In the genomic region with DNA sequence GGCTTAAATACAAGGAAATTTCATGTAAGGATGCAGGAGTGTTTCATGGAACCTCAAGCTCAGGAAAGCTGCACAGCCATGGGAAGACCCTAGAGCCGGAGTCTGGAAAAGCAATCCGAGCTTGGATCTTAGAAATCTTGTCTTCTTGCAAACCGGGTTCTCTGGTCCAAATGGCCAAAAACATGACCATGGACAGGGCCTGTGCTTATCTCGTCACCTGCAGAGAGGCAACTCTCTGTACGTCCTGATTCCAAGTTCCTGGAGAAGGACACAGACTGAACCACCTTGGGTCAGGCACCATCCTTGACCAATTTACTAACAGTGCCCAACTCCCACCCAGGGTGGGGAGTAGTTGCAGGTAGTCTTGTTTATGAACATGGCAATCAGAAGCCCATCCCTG, we compare ENCODE assay signal across 20 cellular contexts.
A peak's percentile ranks its signal among the peaks of the same experiment; 100 is the strongest.
DNase-seq lines count a peak whose midpoint lies in the region; ATAC-seq and TF ChIP-seq lines count a peak whose summit lies in the region.
"Had no signal": no experiment of that assay in that cellular context is flagged by ENCODE, and none has a peak within 500 bp of the region (broad histone marks: within the 10 kb centered on the region; RNA-seq: fewer than 3 reads in every experiment).

No MANE protein-coding gene starts in this region.

- intact Hi-C loops in CD4-positive, alpha-beta T cell (cut with DNase I, micrococcal nuclease), result no loop called here
- intact Hi-C loops in naive thymus-derived CD4-positive, alpha-beta T cell (cut with micrococcal nuclease), result no loop called here

- peaks cover 45% of the 10 kb centered on the region for H3K36me3 Mint-ChIP-seq in CD4-positive, alpha-beta T cell (ENCODE audit: low read depth)
- peaks cover 5 to 53% (median 36%) of the 10 kb centered on the region in 5 donors for H3K36me3 Mint-ChIP-seq in naive thymus-derived CD4-positive, alpha-beta T cell

- H3K4me1 ChIP-seq in BLaER1 treated with 17β-estradiol and CSF1 and Interleukin-3, amounts not matched to agents 10 nM and 100 nM, result peaks cover 67 to 79% (median 72%) of the 10 kb centered on the region in 10 experiments
- peaks cover 28% of the 10 kb centered on the region for H3K4me1 ChIP-seq in OCI-LY3 (ENCODE audit: low read length)
- H3K4me1 ChIP-seq in naive thymus-derived CD4-positive, alpha-beta T cell (ENCODE audit: control insufficient read depth in 2 of 2, insufficient read depth in 2 of 2, low read length in 2 of 2), result peaks cover 11 to 20% of the 10 kb centered on the region in 2 donors

- peaks cover 0 to 8% (median 0%) of the 10 kb centered on the region in 11 experiments; a peak in 1 of 22 replicates for H3K36me3 ChIP-seq in BLaER1 treated with 17β-estradiol and CSF1 and Interleukin-3, amounts not matched to agents 10 nM and 100 nM
- no peaks in the 10 kb centered on the region for H3K36me3 ChIP-seq in OCI-LY3 (replicated peaks; ENCODE audit: low read depth, low read length)
- no peaks in the 10 kb centered on the region for H3K36me3 ChIP-seq in naive thymus-derived CD4-positive, alpha-beta T cell (ENCODE audit: control insufficient read depth in 2 of 3, insufficient read depth in 3 of 3, low read length in 3 of 3)

- no peaks in the 10 kb centered on the region for H3K27me3 ChIP-seq in BLaER1 treated with 17β-estradiol and CSF1 and Interleukin-3, amounts not matched to agents 10 nM and 100 nM
- no peaks in the 10 kb centered on the region for H3K27me3 ChIP-seq in CD4-positive, alpha-beta T cell (ENCODE audit: control insufficient read depth, insufficient read depth, low read length)
- H3K27me3 ChIP-seq in OCI-LY3 (ENCODE audit: low read depth, low read length), result peaks cover 3% of the 10 kb centered on the region; the same call in 1 of the 2 replicates
- no peaks in the 10 kb centered on the region for H3K27me3 ChIP-seq in naive thymus-derived CD4-positive, alpha-beta T cell (ENCODE audit: control insufficient read depth in 2 of 2, insufficient read depth in 2 of 2, low read length in 2 of 2)

- peaks cover 0 to 22% (median 4%) of the 10 kb centered on the region in 11 experiments; a peak in 9 of 22 replicates for H3K9me3 ChIP-seq in BLaER1 treated with 17β-estradiol and CSF1 and Interleukin-3, amounts not matched to agents 10 nM and 100 nM (replicated peaks in 1 of 11)
- no peaks in the 10 kb centered on the region for H3K9me3 ChIP-seq in CD4-positive, alpha-beta T cell (ENCODE audit: control insufficient read depth, low read length)
- no peaks in the 10 kb centered on the region for H3K9me3 ChIP-seq in OCI-LY3 (ENCODE audit: insufficient read depth, low read length)
- H3K9me3 ChIP-seq in naive thymus-derived CD4-positive, alpha-beta T cell (ENCODE audit: control insufficient read depth in 2 of 3, low read length in 3 of 3), result no peaks in the 10 kb centered on the region

- CTCF ChIA-PET in CD4-positive, alpha-beta T cell (lab: Charles Lee), result no interaction called here
- CTCF ChIA-PET in naive thymus-derived CD4-positive, alpha-beta T cell (lab: Charles Lee), result interaction anchor here (1.0 kb wide), 1 partner anchor 39 kb away, joined by 3 read pairs; no protein-coding TSS in a partner anchor

- no peak for ATAC-seq in CD4-positive, alpha-beta T cell (ENCODE audit: poor library complexity)
- no peak for ATAC-seq in naive thymus-derived CD4-positive, alpha-beta T cell
- no peak for ATAC-seq in HG02938 (IDR thresholded peaks at IDR 0.05; ENCODE audit: unreplicated experiment)

- H3K4me3 Mint-ChIP-seq in CD4-positive, alpha-beta T cell, result no peak overlapping the region
- H3K4me3 Mint-ChIP-seq in naive thymus-derived CD4-positive, alpha-beta T cell, result peak overlapping the region in 3 of 10 donors; percentile 30 to 45 (median 35)

- peak overlapping the region; percentile 76 to 95 (median 93); a peak in 21 of 22 replicates for H3K27ac ChIP-seq in BLaER1 treated with 17β-estradiol and CSF1 and Interleukin-3, amounts not matched to agents 10 nM and 100 nM
- no peak overlapping the region for H3K27ac ChIP-seq in CD4-positive, alpha-beta T cell (ENCODE audit: low read depth, low read length)
- H3K27ac ChIP-seq in OCI-LY3 (ENCODE audit: low read length), result no peak overlapping the region
- H3K27ac ChIP-seq in naive thymus-derived CD4-positive, alpha-beta T cell (ENCODE audit: low read depth, low read length), result no peak overlapping the region

- peak overlapping the region; percentile 72 to 93 (median 87) for H3K4me2 ChIP-seq in BLaER1 treated with 17β-estradiol and CSF1 and Interleukin-3, amounts not matched to agents 10 nM and 100 nM
- H3K4me2 ChIP-seq in OCI-LY3 (ENCODE audit: low read length), result peak overlapping the region; percentile 95; the same call in 1 of the 2 replicates

- H3K4me3 ChIP-seq in BLaER1 treated with 17β-estradiol and CSF1 and Interleukin-3, amounts not matched to agents 10 nM and 100 nM, result peak overlapping the region in 6 of 10 experiments; percentile 1 to 28 (median 9); a peak in 3 of 20 replicates
- H3K4me3 ChIP-seq in OCI-LY3 (ENCODE audit: low read length), result no peak overlapping the region; the same call in 1 of the 2 replicates
- no peak overlapping the region for H3K4me3 ChIP-seq in naive thymus-derived CD4-positive, alpha-beta T cell (ENCODE audit: low read length)

- H3K79me2 ChIP-seq in OCI-LY3 (ENCODE audit: low read length), result no peaks in the 10 kb centered on the region

- no peaks in the 10 kb centered on the region for H3K27me3 Mint-ChIP-seq in CD4-positive, alpha-beta T cell
- no peaks in the 10 kb centered on the region for H3K27me3 Mint-ChIP-seq in naive thymus-derived CD4-positive, alpha-beta T cell

- peak overlapping the region; percentile 55 for H3K27ac Mint-ChIP-seq in CD4-positive, alpha-beta T cell
- H3K27ac Mint-ChIP-seq in naive thymus-derived CD4-positive, alpha-beta T cell, result peak overlapping the region in 8 of 9 donors; percentile 45 to 81 (median 70)

- no peak overlapping the region for H2AFZ ChIP-seq in OCI-LY3 (ENCODE audit: low read depth, low read length)

- H4K20me1 ChIP-seq in BLaER1 treated with 17β-estradiol and CSF1 and Interleukin-3, amounts not matched to agents 10 nM and 100 nM, result no peaks in the 10 kb centered on the region
- H4K20me1 ChIP-seq in OCI-LY3 (ENCODE audit: insufficient read depth, low read length), result peaks cover 4% of the 10 kb centered on the region; the same call in 1 of the 2 replicates

- no peak for DNase-seq in CD4-positive, alpha-beta T cell
- no peak for DNase-seq in naive thymus-derived CD4-positive, alpha-beta T cell
- no peak for DNase-seq in HUDEP-2 (lab: John Stamatoyannopoulos, UW; ENCODE audit: unreplicated experiment in 76 of 76)
- DNase-seq in activated gamma-delta T cell (lab: John Stamatoyannopoulos, UW), result no peak
- DNase-seq: C1 segment of cervical spinal cord, COR-L47, DMS79, KBM-7, MM.1S, NCI-H1092, NCI-H146, NCI-H2029, NCI-H2227 treated with DMSO at 0.1 percent for 48 hours, NCI-H510A treated with DMSO at 0.1 percent for 48 hours, NCI-H748 treated with DMSO at 0.1 percent for 48 hours, SIG-M5, T-helper 1 cell had no signal

- peak overlapping the region in 10 of 11 experiments; percentile 66 to 82 (median 78); a peak in 16 of 22 replicates for H3K9ac ChIP-seq in BLaER1 treated with 17β-estradiol and CSF1 and Interleukin-3, amounts not matched to agents 10 nM and 100 nM
- H3K9ac ChIP-seq in OCI-LY3 (ENCODE audit: low read length), result no peak overlapping the region

- POLR2A ChIA-PET in CD4-positive, alpha-beta T cell (lab: Charles Lee), result interaction anchor here (2.0 kb wide), 2 partner anchors 8 to 12 kb away, joined by 7 to 11 read pairs; no protein-coding TSS in a partner anchor
- POLR2A ChIA-PET in naive thymus-derived CD4-positive, alpha-beta T cell (lab: Charles Lee), result interaction anchor here (0.6 to 1.7 kb wide), 3 partner anchors 9 to 87 kb away, joined by 3 to 6 read pairs (median 5); no protein-coding TSS in a partner anchor

- TF ChIP-seq CTCF in CD4-positive, alpha-beta T cell (IDR thresholded peaks at IDR 0.05), result no peak
- TF ChIP-seq CTCF in OCI-LY3 (IDR thresholded peaks at IDR 0.05; ENCODE audit: low read depth, low read length), result no peak

- H3K9me3 Mint-ChIP-seq in CD4-positive, alpha-beta T cell, result peaks cover 2% of the 10 kb centered on the region
- peaks cover 0 to 14% (median 0%) of the 10 kb centered on the region in 11 donors for H3K9me3 Mint-ChIP-seq in naive thymus-derived CD4-positive, alpha-beta T cell

- H3K4me1 Mint-ChIP-seq in CD4-positive, alpha-beta T cell (ENCODE audit: low read depth), result peaks cover 56% of the 10 kb centered on the region
- H3K4me1 Mint-ChIP-seq in naive thymus-derived CD4-positive, alpha-beta T cell, result peaks cover 32 to 74% (median 62%) of the 10 kb centered on the region in 7 donors

Comparison
In these comparisons a context has a peak if more than half of its experiments do, and no peak if none do; other contexts are left out.
1. H3K27ac ChIP-seq: peak in BLaER1 treated with 17β-estradiol and CSF1 and Interleukin-3, amounts not matched to agents 10 nM and 100 nM (11 of 11); none in CD4-positive, alpha-beta T cell (single experiment), OCI-LY3 (single experiment) and naive thymus-derived CD4-positive, alpha-beta T cell (single experiment).
2. H3K4me3 ChIP-seq: peak in BLaER1 treated with 17β-estradiol and CSF1 and Interleukin-3, amounts not matched to agents 10 nM and 100 nM (6 of 10); none in OCI-LY3 (single experiment) and naive thymus-derived CD4-positive, alpha-beta T cell (single experiment).